In genomic region chr4:142354041-142354440, GRCh38 we compare ENCODE assay signal across 1 cellular context.
TF ChIP-seq lines count a peak whose summit lies in the region.

No MANE protein-coding gene starts in this region.

TF ChIP-seq in IMR-90, 13 proteins besides CTCF, POLR2A, EP300 and RAD21:
- TF ChIP-seq ELK1 (IDR thresholded peaks at IDR 0.05; ENCODE audit: borderline replicate concordance, low read depth, low read length) (no peak), CHD1 (IDR thresholded peaks at IDR 0.05; ENCODE audit: low read depth, low read length) (no peak), RCOR1 (IDR thresholded peaks at IDR 0.05; ENCODE audit: insufficient replicate concordance, low read length) (no peak), BHLHE40 (IDR thresholded peaks at IDR 0.05; ENCODE audit: low read depth, low read length) (no peak), RFX5 (IDR thresholded peaks at IDR 0.05; ENCODE audit: low read depth, low read length) (no peak), MAZ (IDR thresholded peaks at IDR 0.05; ENCODE audit: borderline replicate concordance, low read depth, low read length) (no peak), SMC3 (IDR thresholded peaks at IDR 0.05; ENCODE audit: low read depth, low read length) (no peak), USF2 (IDR thresholded peaks at IDR 0.05; ENCODE audit: low read depth, low read length) (no peak), FOS (IDR thresholded peaks at IDR 0.05; ENCODE audit: low read depth, low read length) (no peak), NFE2L2 (IDR thresholded peaks at IDR 0.05; ENCODE audit: low read depth, low read length) (no peak), CEBPB (IDR thresholded peaks at IDR 0.05; ENCODE audit: low read depth, low read length) (no peak), MAFK (IDR thresholded peaks at IDR 0.05; ENCODE audit: low read depth, low read length) (no peak), MXI1 (IDR thresholded peaks at IDR 0.05; ENCODE audit: borderline replicate concordance, low read depth, low read length) (no peak)
TF ChIP-seq in IMR-90: peak in this region for 0.
